Comparison of ENCODE assay signal across 15 cellular contexts in the genomic region with DNA sequence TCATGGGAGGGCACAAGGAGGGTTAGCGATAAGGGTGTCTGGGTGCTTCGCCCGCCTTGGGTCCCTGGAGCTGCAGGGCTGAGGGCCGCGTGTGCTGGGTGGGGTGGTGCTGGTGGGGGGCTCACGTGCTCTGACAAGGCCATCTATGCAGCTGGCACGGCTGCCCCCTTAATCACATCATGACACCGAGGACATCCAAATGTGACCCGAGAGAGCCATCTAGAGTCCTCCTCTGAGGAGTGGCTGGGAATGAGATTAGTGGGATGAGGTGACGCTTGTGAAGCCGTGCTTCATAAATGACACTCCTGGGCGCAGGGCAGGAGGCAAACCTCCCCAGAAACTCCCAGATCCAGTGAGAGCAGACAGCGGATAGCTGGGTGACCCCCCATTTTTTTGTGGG. TPM values are rescaled to one million over a fixed set of nuclear protein-coding genes. Genes with fewer than 3 reads are reported as not detected.
"Had no signal": no experiment of that assay in that cellular context is flagged by ENCODE, and none has a peak within 500 bp of the region (broad histone marks: within the 10 kb centered on the region; RNA-seq: fewer than 3 reads in every experiment).

No MANE protein-coding gene starts in this region.

- H3K4me3 Mint-ChIP-seq: activated naive CD4-positive, alpha-beta T cell treated with anti-CD3 and anti-CD28 coated beads, Interleukin-2, amount 10 ng/mL, durations not matched to agents 7 days and 5 days; immature natural killer cell had no signal

- H3K9me3 Mint-ChIP-seq: activated naive CD4-positive, alpha-beta T cell treated with anti-CD3 and anti-CD28 coated beads, Interleukin-2, amount 10 ng/mL, durations not matched to agents 7 days and 5 days; immature natural killer cell; nephron progenitor cell had no signal

- DNase-seq: activated CD4-positive, alpha-beta T cell treated with anti-CD3 and anti-CD28 coated beads, Interleukin-2, amount 50 U/mL, for 4 hours; activated naive CD4-positive, alpha-beta T cell treated with anti-CD3 and anti-CD28 coated beads, Interleukin-2, amount 10 ng/mL, durations not matched to agents 7 days and 5 days; esophagus squamous epithelium; immature natural killer cell; nephron progenitor cell; stimulated activated CD4-positive, alpha-beta T cell treated with anti-CD3 and anti-CD28 coated beads, Interleukin-1b, Interleukin-23, amount 100 ng/mL, for 48 hours; T-helper 2 cell; uterus had no signal

- H3K27ac ChIP-seq: cardiac muscle cell, esophagus squamous epithelium, pancreas, stomach, thyroid gland, uterus had no signal

- H3K27me3 Mint-ChIP-seq: activated naive CD4-positive, alpha-beta T cell treated with anti-CD3 and anti-CD28 coated beads, Interleukin-2, amount 10 ng/mL, durations not matched to agents 7 days and 5 days had no signal

- H3K27ac Mint-ChIP-seq: activated naive CD4-positive, alpha-beta T cell treated with anti-CD3 and anti-CD28 coated beads, Interleukin-2, amount 10 ng/mL, durations not matched to agents 7 days and 5 days; nephron progenitor cell had no signal

RNA-seq across cellular contexts. Expression of a gene that starts 26.4 kb away (rescaled TPM):
- total RNA-seq: fibroblast of villous mesenchyme, stomach had no signal

RNA-seq across cellular contexts. Expression of a gene that starts 29.3 kb away (rescaled TPM):
- total RNA-seq: cardiac muscle cell, endothelial cell of umbilical vein, esophagus squamous epithelium, fibroblast of villous mesenchyme, lower leg skin, pancreas, stomach, thyroid gland, uterus had no signal

RNA-seq across cellular contexts. Expression of a gene that starts 32.2 kb away (rescaled TPM):
- total RNA-seq: endothelial cell of umbilical vein, esophagus squamous epithelium, fibroblast of villous mesenchyme, thyroid gland had no signal
